In the genomic region with DNA sequence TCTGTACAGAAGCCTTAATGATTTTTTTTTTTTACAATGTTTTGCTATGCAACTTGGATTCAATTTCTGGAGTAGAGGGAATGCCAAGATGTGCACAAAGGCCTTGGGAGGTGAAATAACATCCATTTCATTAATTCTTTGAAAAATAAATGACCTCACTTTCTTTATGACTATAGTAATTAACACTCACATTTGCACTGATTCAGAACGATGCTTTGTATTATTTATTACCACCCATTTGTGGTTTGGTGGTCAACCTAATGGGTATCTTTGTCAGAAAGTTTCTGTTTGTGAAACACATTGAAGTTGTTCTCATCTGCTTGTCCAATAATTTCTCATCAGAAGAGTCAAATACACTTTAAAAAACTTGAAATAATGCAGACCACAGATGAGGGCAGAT, we compare ENCODE assay signal across 23 cellular contexts.
"Had no signal": no experiment of that assay in that cellular context is flagged by ENCODE, and none has a peak within 500 bp of the region (broad histone marks: within the 10 kb centered on the region; RNA-seq: fewer than 3 reads in every experiment).

No MANE protein-coding gene starts in this region.

- H3K4me1 ChIP-seq: body of pancreas had no signal

- H3K36me3 ChIP-seq: MG63 had no signal

- H3K9me3 ChIP-seq: body of pancreas, MG63 had no signal

- H3K27ac ChIP-seq: body of pancreas, KMS-11, PC-9 had no signal

- DNase-seq: activated B cell treated with CpG ODN at 0.5 μM for 24 hours; activated CD4-positive, alpha-beta T cell treated with anti-CD3 and anti-CD28 coated beads for 1 hour; activated CD4-positive, alpha-beta T cell treated with anti-CD3 and anti-CD28 coated beads, Interleukin-2, amount 10 ng/mL, durations not matched to agents 24 days and 14 days; activated CD4-positive, alpha-beta T cell treated with anti-CD3 and anti-CD28 coated beads, Interleukin-2, amount 50 U/mL, for 48 hours; activated CD8-positive, alpha-beta memory T cell treated with anti-CD3 and anti-CD28 coated beads, Interleukin-2, amount 10 ng/mL, durations not matched to agents 7 days and 5 days; activated effector memory CD4-positive, alpha-beta T cell treated with Interleukin-2 at 50 U/mL for 16 hours; activated naive CD4-positive, alpha-beta T cell; activated T-cell treated with anti-CD3 and anti-CD28 coated beads, Interleukin-2, amount 50 U/mL, for 24 hours; aorta; body of pancreas; MV-4-11; NCI-H1092 treated with DMSO at 0.1 percent for 48 hours; NCI-H1436; NCI-H1694 treated with DMSO at 0.1 percent for 48 hours; NCI-H2029 treated with DMSO at 0.1 percent for 48 hours; NCI-H345; NCI-H510A; PC-9; SIG-M5; T-cell; T1000 had no signal

- H3K27me3 ChIP-seq: body of pancreas, MG63 had no signal

- H3K4me3 ChIP-seq: body of pancreas, MG63, PC-9 had no signal
